Comparison of ENCODE assay signal across 12 cellular contexts in genomic region chr18:77090546-77091200, GRCh38. TPM values are rescaled to one million over a fixed set of nuclear protein-coding genes. Genes with fewer than 3 reads are reported as not detected.
DNase-seq lines count a peak whose midpoint lies in the region; ATAC-seq, FAIRE-seq and TF ChIP-seq lines count a peak whose summit lies in the region.
"Had no signal": no experiment of that assay in that cellular context is flagged by ENCODE, and none has a peak within 500 bp of the region (broad histone marks: within the 10 kb centered on the region; RNA-seq: fewer than 3 reads in every experiment).

No MANE protein-coding gene starts in this region.

- H3K4me1 ChIP-seq in HepG2 (ENCODE audit: insufficient read depth, low read length) (peaks cover 20% of the 10 kb centered on the region), right lobe of liver (peaks cover 0 to 28% (median 3%) of the 10 kb centered on the region in 4 donors), PC-3 (ENCODE audit: insufficient read depth, low read length) (peaks cover 36% of the 10 kb centered on the region), liver (ENCODE audit: control insufficient read depth in 4 of 4, insufficient read depth in 4 of 4, low read length in 3 of 4) (peaks cover 0 to 13% (median 4%) of the 10 kb centered on the region in 4 donors)

- TF ChIP-seq EP300 in HepG2 (IDR thresholded peaks at IDR 0.05; ENCODE audit: low read depth in 2 of 2, low read length in 2 of 2) (no peak), HepG2 (CRISPR knock-in tag; IDR thresholded peaks at IDR 0.05; ENCODE audit: borderline replicate concordance) (no peak)

- H4K20me1 ChIP-seq in HepG2 (ENCODE audit: insufficient read depth, low read length) (peaks cover 11% of the 10 kb centered on the region), PC-3 (ENCODE audit: low read length) (no peaks in the 10 kb centered on the region)

- no peak for DNase-seq in HepG2 (ENCODE audit: low spot score)
- DNase-seq in right lobe of liver = no peak
- DNase-seq in PC-3 = no peak
- no peak for DNase-seq in kidney tubule cell (ENCODE audit: low spot score)
- DNase-seq in foreskin fibroblast = no peak
- DNase-seq: cerebellar nuclear complex; stimulated activated naive CD4-positive, alpha-beta T cell had no signal

- no peaks in the 10 kb centered on the region for H3F3A ChIP-seq in PC-3 (ENCODE audit: low read length, unreplicated experiment)

- in situ Hi-C loops in HepG2 (cut with HindIII; ENCODE audit: extremely low pct_ligation_motif_present, low pct_unique_long_range_greater_than_20kb) = no loop called here

- H3K4me2 ChIP-seq in HepG2 (ENCODE audit: low read depth, low read length) = no peak overlapping the region
- H3K4me2 ChIP-seq in PC-3 (ENCODE audit: low read length) = no peak overlapping the region
- H3K4me2 ChIP-seq: neural progenitor cell had no signal

- H3K27me3 ChIP-seq in HepG2 (ENCODE audit: control insufficient read depth in 1 of 2, insufficient read depth in 2 of 2, low read length in 2 of 2) = no peaks in the 10 kb centered on the region
- H3K27me3 ChIP-seq in right lobe of liver = no peaks in the 10 kb centered on the region
- no peaks in the 10 kb centered on the region for H3K27me3 ChIP-seq in PC-3 (ENCODE audit: low read length)
- no peaks in the 10 kb centered on the region for H3K27me3 ChIP-seq in liver (ENCODE audit: control insufficient read depth in 4 of 4, insufficient read depth in 4 of 4, low read length in 3 of 4)

- ATAC-seq in HepG2 = peak; percentile 14; the same call in 1 of the 3 replicates
- no peak for ATAC-seq in right lobe of liver
- no peak for ATAC-seq in PC-3
- ATAC-seq in GM18498 (IDR thresholded peaks at IDR 0.05; ENCODE audit: unreplicated experiment) = no peak
- no peak for ATAC-seq in GM19351 (IDR thresholded peaks at IDR 0.05; ENCODE audit: unreplicated experiment)

- H3K36me3 ChIP-seq in HepG2 (replicated peaks in 1 of 2; ENCODE audit: control insufficient read depth in 1 of 2, insufficient read depth in 2 of 2, low read length in 2 of 2) = no peaks in the 10 kb centered on the region
- no peaks in the 10 kb centered on the region for H3K36me3 ChIP-seq in right lobe of liver
- peaks cover 8% of the 10 kb centered on the region; the same call in 1 of the 2 replicates for H3K36me3 ChIP-seq in PC-3 (ENCODE audit: low read depth, low read length)
- peaks cover 0 to 11% (median 0%) of the 10 kb centered on the region in 4 donors for H3K36me3 ChIP-seq in liver (ENCODE audit: control insufficient read depth in 4 of 4, insufficient read depth in 3 of 4, low read depth in 1 of 4, low read length in 3 of 4)
- H3K36me3 ChIP-seq: neural progenitor cell had no signal

- no peaks in the 10 kb centered on the region for H3K9me2 ChIP-seq in PC-3 (replicated peaks; ENCODE audit: low read length)

- H3K4me3 ChIP-seq in HepG2 (replicated peaks in 1 of 3; ENCODE audit: insufficient read depth in 1 of 3, low read depth in 2 of 3, low read length in 3 of 3) (no peak overlapping the region), right lobe of liver (no peak overlapping the region), PC-3 (ENCODE audit: low read length) (no peak overlapping the region), liver (ENCODE audit: low read depth in 1 of 3, low read length in 3 of 3) (no peak overlapping the region), foreskin fibroblast (ENCODE audit: low read depth in 1 of 2, low read length in 2 of 2) (no peak overlapping the region)
- H3K4me3 ChIP-seq: neural progenitor cell had no signal

- no peak overlapping the region for H3K27ac ChIP-seq in HepG2 (ENCODE audit: extremely low read length, insufficient read depth, low read length)
- no peak overlapping the region for H3K27ac ChIP-seq in right lobe of liver
- H3K27ac ChIP-seq in PC-3 (ENCODE audit: low read length) = 0 out of 2 replicates have a peak overlapping the region, but pooled peaks have one; percentile 85
- H3K27ac ChIP-seq in liver (ENCODE audit: low read depth in 1 of 2, low read length in 2 of 2) = peak overlapping the region in 1 of 2 donors; percentile 14
- H3K27ac ChIP-seq: neural progenitor cell had no signal

- no peak for TF ChIP-seq POLR2A in HepG2 (IDR thresholded peaks at IDR 0.05; ENCODE audit: insufficient read depth in 1 of 2, low read depth in 2 of 2, low read length in 2 of 2)
- no peak for TF ChIP-seq POLR2A in right lobe of liver (IDR thresholded peaks at IDR 0.05)

- no TSS peak for BruUV-seq in HepG2 (replicated peaks; lab: Mats Ljungman, UMichigan)
- no TSS peak for BruUV-seq in PC-3 (replicated peaks; lab: Mats Ljungman, UMichigan)

- WGBS in HepG2 (ENCODE audit: low lambda C conversion rate) = 51% methylated on average over 18 of the region's 18 CpGs
- 57% methylated on average over 13 of the region's 18 CpGs for WGBS in right lobe of liver (ENCODE audit: insufficient coverage, low coverage, low lambda C conversion rate, missing lambda C conversion rate)
- 74% methylated on average over 18 of the region's 18 CpGs for WGBS in liver

- no peak for FAIRE-seq in HepG2 (lab: Jason Lieb, UNC)
- FAIRE-seq: H54 had no signal

- TF ChIP-seq CTCF in HepG2 (CRISPR knock-in tag; IDR thresholded peaks at IDR 0.05) (no peak), right lobe of liver (IDR thresholded peaks at IDR 0.05) (no peak), PC-3 (conservative IDR thresholded peaks at IDR 0.05; ENCODE audit: low read depth, low read length) (no peak), liver (IDR thresholded peaks at IDR 0.05; ENCODE audit: low read depth, low read length, missing input control) (no peak), foreskin fibroblast (IDR thresholded peaks at IDR 0.05; ENCODE audit: low read depth, low read length) (no peak)

- POLR2A ChIA-PET in HepG2 (lab: Yijun Ruan, JAX) (no interaction called here), PC-3 (lab: Charles Lee; ENCODE audit: unreplicated experiment) (no interaction called here)

- H2AFZ ChIP-seq in HepG2 (ENCODE audit: low read length) = no peak overlapping the region
- no peak overlapping the region for H2AFZ ChIP-seq in PC-3 (ENCODE audit: low read length)
- H2AFZ ChIP-seq: neural progenitor cell had no signal

- intact Hi-C loops in HepG2 (cut with micrococcal nuclease; ENCODE audit: unreplicated experiment) (no loop called here), right lobe of liver (cut with DNase I) (no loop called here), PC-3 (cut with micrococcal nuclease) (no loop called here)

- H3K9ac ChIP-seq in HepG2 (ENCODE audit: insufficient read depth, low read depth, low read length) (no peak overlapping the region), PC-3 (ENCODE audit: low read length) (0 out of 2 replicates have a peak overlapping the region, but pooled peaks have one; percentile 10), liver (ENCODE audit: low read depth in 1 of 2, low read length in 2 of 2) (no peak overlapping the region)
- H3K9ac ChIP-seq: neural progenitor cell had no signal

- H3K9me3 ChIP-seq in HepG2 (ENCODE audit: low read length) = no peaks in the 10 kb centered on the region
- H3K9me3 ChIP-seq in right lobe of liver = no peaks in the 10 kb centered on the region
- H3K9me3 ChIP-seq in PC-3 (ENCODE audit: low read length) = no peaks in the 10 kb centered on the region
- no peaks in the 10 kb centered on the region for H3K9me3 ChIP-seq in liver (ENCODE audit: control insufficient read depth in 4 of 4, low read length in 3 of 4)

- no peak for TF ChIP-seq RAD21 in HepG2 (CRISPR knock-in tag; IDR thresholded peaks at IDR 0.05)
- no peak for TF ChIP-seq RAD21 in liver (IDR thresholded peaks at IDR 0.05)

- CTCF ChIA-PET in HepG2 (lab: Yijun Ruan, JAX; ENCODE audit: low intra/inter-chr PET ratio, low total read pairs) = no interaction called here
- CTCF ChIA-PET in PC-3 (lab: Charles Lee) = no interaction called here

- H3K79me2 ChIP-seq in HepG2 (ENCODE audit: insufficient read depth, low read length) (no peaks in the 10 kb centered on the region), PC-3 (ENCODE audit: low read length) (peaks cover 26% of the 10 kb centered on the region)

TF ChIP-seq in HepG2, 621 proteins besides CTCF, POLR2A, EP300 and RAD21 (continues in another document):
- TF ChIP-seq NCOA2 (CRISPR knock-in tag; IDR thresholded peaks at IDR 0.05) (no peak), ZNF263 (CRISPR knock-in tag; IDR thresholded peaks at IDR 0.05) (0 out of 2 replicates have a peak, but pooled peaks have one; percentile 35), ZNF746 (CRISPR knock-in tag; IDR thresholded peaks at IDR 0.05) (no peak), JARID2 (CRISPR knock-in tag; IDR thresholded peaks at IDR 0.05; ENCODE audit: insufficient replicate concordance) (no peak)

TF ChIP-seq in liver, 16 proteins besides CTCF, POLR2A, EP300 and RAD21:
- TF ChIP-seq MAX (IDR thresholded peaks at IDR 0.05) (no peak), NR2F2 (IDR thresholded peaks at IDR 0.05) (peak; percentile 24)

RNA-seq across cellular contexts. Expression of gene MBP, which starts 41.9 kb away (rescaled TPM):
- total RNA-seq in HepG2 (2016; rRNA removed; fragmentation: Illumina TruSeq; extraction: Trizol) = 5.0 TPM in 2 replicates
- total RNA-seq in HepG2 (2016; cell fraction: cytosol; rRNA removed; fragmentation: Illumina TruSeq; extraction: Trizol; ENCODE audit: low read depth) = 1.4 and 1.7 TPM in 2 replicates
- 4.7 TPM in 2 replicates for total RNA-seq in HepG2 (2016; cell fraction: insoluble cytoplasmic fraction; rRNA removed; fragmentation: Illumina TruSeq; extraction: Trizol)
- 1.8 and 2.3 TPM in 2 replicates for total RNA-seq in HepG2 (2016; cell fraction: membrane; rRNA removed; fragmentation: Illumina TruSeq; extraction: Trizol)
- total RNA-seq in HepG2 (2016; cell fraction: nucleus; rRNA removed; fragmentation: Illumina TruSeq; extraction: Trizol) = 5.1 and 6.2 TPM in 2 replicates
- polyA plus RNA-seq in HepG2 (2011; rRNA removed) = 8.5 and 10.9 TPM in 2 replicates
- 5.1 and 8.0 TPM in 2 replicates for polyA plus RNA-seq in HepG2 (2011; cell fraction: cytosol; rRNA removed)
- polyA plus RNA-seq in HepG2 (2011; cell fraction: nucleus; rRNA removed) = 14.4 and 16.4 TPM in 2 replicates
- 10.8 and 11.5 TPM in 2 replicates for polyA plus RNA-seq in HepG2 (2012)
- 0.49 and 0.51 TPM in 2 replicates for polyA plus RNA-seq in HepG2 (2016; cell fraction: cytosol; fragmentation: Illumina TruSeq; extraction: Trizol; ENCODE audit: low read depth)
- polyA plus RNA-seq in HepG2 (2016; cell fraction: insoluble cytoplasmic fraction; fragmentation: Illumina TruSeq; extraction: Trizol; ENCODE audit: low read depth) = 4.2 and 4.7 TPM in 2 replicates
- 1.0 and 1.1 TPM in 2 replicates for polyA plus RNA-seq in HepG2 (2016; cell fraction: membrane; fragmentation: Illumina TruSeq; extraction: Trizol; ENCODE audit: low read depth)
- polyA plus RNA-seq in HepG2 (2016; cell fraction: nucleus; fragmentation: Illumina TruSeq; extraction: Trizol; ENCODE audit: insufficient read depth, low read depth) = 4.4 and 5.6 TPM in 2 replicates
- polyA minus RNA-seq in HepG2 (2011; rRNA and poly(A)+ RNA removed; ENCODE audit: low replicate concordance) = 10.6 and 20.4 TPM in 2 replicates
- polyA minus RNA-seq in HepG2 (2011; cell fraction: cytosol; rRNA and poly(A)+ RNA removed) = 7.3 and 8.8 TPM in 2 replicates
- polyA minus RNA-seq in HepG2 (2011; cell fraction: nucleus; rRNA and poly(A)+ RNA removed) = 19.0 and 19.6 TPM in 2 replicates
- 10 to 100 TPM; 24.0 to 40.8 (median 27.6) TPM for total RNA-seq in right lobe of liver
- 34.2 and 47.4 TPM in 2 replicates for total RNA-seq in PC-3 (2014; rRNA removed)
- total RNA-seq in liver = 10 to 100 TPM; 21.3 to 23.3 TPM
- polyA plus RNA-seq in liver = 10 to 100 TPM in 1 of 2 donors, 1 to 10 TPM in 1; 9.7 to 14.1 TPM
